ENCODE assay signal across 1 cellular context in the genomic region with DNA sequence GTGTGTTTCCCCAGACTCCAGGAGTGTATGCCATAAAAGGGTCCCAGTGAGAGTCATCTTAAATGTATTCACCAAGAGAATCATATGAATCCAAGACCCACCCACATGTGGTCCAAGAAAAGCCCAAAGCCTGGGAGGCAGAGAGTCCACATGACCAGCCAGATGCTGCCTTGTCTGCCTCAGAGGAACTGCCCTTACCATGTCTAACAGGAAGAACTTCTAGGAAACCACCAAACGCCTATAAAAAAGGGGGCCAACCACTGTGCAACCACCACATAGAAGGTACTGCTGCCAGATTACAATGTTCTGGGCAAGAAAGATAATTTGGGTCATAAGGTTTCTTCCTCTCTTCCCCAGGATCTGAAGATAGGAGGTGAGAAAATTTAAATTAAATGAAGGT.
A peak's percentile ranks its signal among the peaks of the same experiment; 100 is the strongest.
TF ChIP-seq lines count a peak whose summit lies in the region.

No MANE protein-coding gene starts in this region.

TF ChIP-seq in HEK293, 187 proteins besides CTCF, POLR2A, EP300 and RAD21 (continued from another document):
- TF ChIP-seq, protein P1, sequence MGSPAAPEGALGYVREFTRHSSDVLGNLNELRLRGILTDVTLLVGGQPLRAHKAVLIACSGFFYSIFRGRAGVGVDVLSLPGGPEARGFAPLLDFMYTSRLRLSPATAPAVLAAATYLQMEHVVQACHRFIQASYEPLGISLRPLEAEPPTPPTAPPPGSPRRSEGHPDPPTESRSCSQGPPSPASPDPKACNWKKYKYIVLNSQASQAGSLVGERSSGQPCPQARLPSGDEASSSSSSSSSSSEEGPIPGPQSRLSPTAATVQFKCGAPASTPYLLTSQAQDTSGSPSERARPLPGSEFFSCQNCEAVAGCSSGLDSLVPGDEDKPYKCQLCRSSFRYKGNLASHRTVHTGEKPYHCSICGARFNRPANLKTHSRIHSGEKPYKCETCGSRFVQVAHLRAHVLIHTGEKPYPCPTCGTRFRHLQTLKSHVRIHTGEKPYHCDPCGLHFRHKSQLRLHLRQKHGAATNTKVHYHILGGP (tag by site-specific recombination; IDR thresholded peaks at IDR 0.05): peak; percentile 34; the same call in 1 of the 2 replicates
- no peak for TF ChIP-seq HOXD13 (CRISPR knock-in tag; IDR thresholded peaks at IDR 0.05; ENCODE audit: borderline replicate concordance)
- no peak for TF ChIP-seq HOXC10 (CRISPR knock-in tag; IDR thresholded peaks at IDR 0.05)
- no peak for TF ChIP-seq ZNF350 (tag by site-specific recombination; IDR thresholded peaks at IDR 0.05)
- no peak for TF ChIP-seq ZNF701 (tag by site-specific recombination; IDR thresholded peaks at IDR 0.05)
